In genomic region chr7:27171636-27172387, GRCh38 we compare ENCODE assay signal across 9 cellular contexts. TPM values are rescaled to one million over a fixed set of nuclear protein-coding genes. Genes with fewer than 3 reads are reported as not detected.
DNase-seq lines count a peak whose midpoint lies in the region; ATAC-seq and TF ChIP-seq lines count a peak whose summit lies in the region.
"Had no signal": no experiment of that assay in that cellular context is flagged by ENCODE, and none has a peak within 500 bp of the region (broad histone marks: within the 10 kb centered on the region; RNA-seq: fewer than 3 reads in every experiment).

No MANE protein-coding gene starts in this region.

- peak; percentile 32 for DNase-seq in activated T-cell treated with anti-CD3 and anti-CD28 coated beads, Interleukin-2, amount 50 U/mL, for 1 hour
- DNase-seq in activated T-cell treated with anti-CD3 and anti-CD28 coated beads for 4 hours (no peak), RWPE2 (ENCODE audit: low spot score) (peak; percentile 63), glomerular visceral epithelial cell (ENCODE audit: extremely low spot score) (peak; percentile 48), transverse colon (peak; percentile 35), T-helper 9 cell (no peak), retina (no peak)
- DNase-seq: dermis blood vessel endothelial cell had no signal

- H3K4me3 ChIP-seq in RWPE2 (ENCODE audit: severe bottlenecking) (peak overlapping the region; percentile 54), transverse colon (peak overlapping the region; percentile 58 to 67 (median 60))

- peak; percentile 7 for TF ChIP-seq POLR2A in transverse colon (IDR thresholded peaks at IDR 0.05)

- intact Hi-C loops in transverse colon (cut with DNase I; ENCODE audit: low total_unique reads), result no loop called here

- H3K27me3 ChIP-seq in RWPE2 (ENCODE audit: insufficient read depth, poor library complexity, severe bottlenecking) (no peaks in the 10 kb centered on the region), transverse colon (peaks cover 57% of the 10 kb centered on the region)

- H3K27ac ChIP-seq in RWPE2 (ENCODE audit: poor library complexity, severe bottlenecking) (peak overlapping the region; percentile 93), transverse colon (peak overlapping the region; percentile 95 to 99 (median 98))

- no peak for TF ChIP-seq EP300 in transverse colon (IDR thresholded peaks at IDR 0.05; ENCODE audit: low read depth)

- in situ Hi-C loops in transverse colon (cut with MboI; ENCODE audit: low pct_ligation_motif_present in 1 of 4, low pct_unique_long_range_greater_than_20kb in 1 of 4, low sequenced_read_pairs in 3 of 4), result loop anchor here in 3 of 4 donors (25.0 kb wide), 3 partner anchors 810 to 1310 kb away; no protein-coding TSS in a partner anchor

- H3K9me3 ChIP-seq in RWPE2 (ENCODE audit: severe bottlenecking) (no peaks in the 10 kb centered on the region), transverse colon (no peaks in the 10 kb centered on the region)

- peak; percentile 7 for TF ChIP-seq CTCF in RWPE2 (IDR thresholded peaks at IDR 0.05; ENCODE audit: poor library complexity, severe bottlenecking)
- TF ChIP-seq CTCF in transverse colon (IDR thresholded peaks at IDR 0.05), result no peak

- peaks cover 6% of the 10 kb centered on the region; the same call in 1 of the 2 replicates for H3K36me3 ChIP-seq in RWPE2 (ENCODE audit: low read depth)
- H3K36me3 ChIP-seq in transverse colon, result no peaks in the 10 kb centered on the region

- WGBS in transverse colon (ENCODE audit: low coverage in 1 of 2), 2 donors, result 3 to 6% methylated on average over 16 to 30 of the region's 30 CpGs

- H3K4me1 ChIP-seq in RWPE2 (ENCODE audit: insufficient read depth, poor library complexity, severe bottlenecking) (peaks cover 20% of the 10 kb centered on the region), transverse colon (peaks cover 0 to 42% (median 29%) of the 10 kb centered on the region in 4 donors)

- ATAC-seq in RWPE2 (ENCODE audit: low read depth) (0 out of 3 replicates have a peak, but pooled peaks have one; percentile 9), GM19351 (IDR thresholded peaks at IDR 0.05; ENCODE audit: unreplicated experiment) (no peak)

RNA-seq across cellular contexts. Expression of gene HOXA10, which starts 2.3 kb away (rescaled TPM):
- 10 to 100 TPM; 19.8 to 68.9 (median 36.4) TPM for total RNA-seq in transverse colon

RNA-seq across cellular contexts. Expression of gene HOXA9, which starts 6.5 kb away (rescaled TPM):
- 100 to 1,000 TPM in 1 of 4 donors, 10 to 100 TPM in 3; 19.5 to 130 (median 50.6) TPM for total RNA-seq in transverse colon

RNA-seq across cellular contexts. Expression of gene HOXA11, which starts 13.2 kb away (rescaled TPM):
- total RNA-seq in transverse colon, result 10 to 100 TPM in 1 of 4 donors, 1 to 10 TPM in 3; 4.5 to 21.3 (median 7.7) TPM

RNA-seq across cellular contexts. Expression of gene HOXA7, which starts 15.3 kb away (rescaled TPM):
- 10 to 100 TPM in 3 of 4 donors, 1 to 10 TPM in 1; 7.0 to 22.9 (median 12.8) TPM for total RNA-seq in transverse colon

RNA-seq across cellular contexts. Expression of gene HOXA3, which starts 19.4 kb away (rescaled TPM):
- 10 to 100 TPM; 14.1 to 27.3 (median 15.7) TPM for total RNA-seq in transverse colon

Comparison
In these comparisons a context has a peak if more than half of its experiments do, and no peak if none do; other contexts are left out.
1. DNase-seq: peak in activated T-cell treated with anti-CD3 and anti-CD28 coated beads, Interleukin-2, amount 50 U/mL, for 1 hour (single experiment), RWPE2 (single experiment), glomerular visceral epithelial cell (single experiment) and transverse colon (single experiment); none in activated T-cell treated with anti-CD3 and anti-CD28 coated beads for 4 hours (single experiment), T-helper 9 cell (single experiment) and retina (single experiment).